16 cellular contexts compared by ENCODE assay signal in the genomic region with DNA sequence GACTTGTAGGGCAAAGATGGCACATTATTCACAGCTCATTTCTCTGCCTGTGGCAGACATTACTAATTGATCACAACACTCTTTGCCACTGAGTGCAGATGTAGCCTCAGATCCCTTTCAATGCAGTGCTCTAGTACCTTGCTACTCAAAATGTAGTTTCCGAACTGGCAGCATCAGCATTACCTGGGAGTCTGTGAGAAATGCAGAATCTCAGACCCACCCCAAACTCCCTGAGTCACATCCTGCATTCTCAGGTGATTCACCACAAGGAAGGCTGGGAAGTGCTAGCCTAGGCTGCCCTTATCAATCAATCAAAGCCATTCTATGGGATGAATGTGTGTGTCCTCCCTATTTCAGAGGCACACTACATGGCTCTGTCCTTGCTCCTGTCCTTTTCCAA. TPM values are rescaled to one million over a fixed set of nuclear protein-coding genes. Genes with fewer than 3 reads are reported as not detected.
A peak's percentile ranks its signal among the peaks of the same experiment; 100 is the strongest.
DNase-seq lines count a peak whose midpoint lies in the region; ATAC-seq, FAIRE-seq and TF ChIP-seq lines count a peak whose summit lies in the region.
"Had no signal": no experiment of that assay in that cellular context is flagged by ENCODE, and none has a peak within 500 bp of the region (broad histone marks: within the 10 kb centered on the region; RNA-seq: fewer than 3 reads in every experiment).

No MANE protein-coding gene starts in this region.

- H3K4me1 ChIP-seq in GM23338 (ENCODE audit: insufficient read depth) (no peaks in the 10 kb centered on the region; the same call in 1 of the 2 replicates), mucosa of descending colon (ENCODE audit: low read depth) (no peaks in the 10 kb centered on the region), vagina (peaks cover 6% of the 10 kb centered on the region)

- no peaks in the 10 kb centered on the region for H3K27me3 ChIP-seq in GM23338 (ENCODE audit: insufficient read depth)
- no peaks in the 10 kb centered on the region for H3K27me3 ChIP-seq in bronchial epithelial cell (ENCODE audit: control insufficient read depth, insufficient read depth, low read length)
- no peaks in the 10 kb centered on the region for H3K27me3 ChIP-seq in vagina

- no peaks in the 10 kb centered on the region; the same call in 2 of the 3 replicates for H3K9me3 Mint-ChIP-seq in GM23338
- H3K9me3 Mint-ChIP-seq: type B pancreatic cell had no signal

- H3K27ac Mint-ChIP-seq in GM23338 (no peak overlapping the region; the same call in 1 of the 2 replicates), T-helper 17 cell (no peak overlapping the region)
- H3K27ac Mint-ChIP-seq: B cell, type B pancreatic cell had no signal

- H2AFZ ChIP-seq in GM23338: peak overlapping the region; percentile 56; the same call in 1 of the 2 replicates

- DNase-seq in GM23338 (ENCODE audit: low spot score) (peak; percentile 28), NCI-H460 (ENCODE audit: extremely low read depth, low read depth) (peak; percentile 66), bronchial epithelial cell (ENCODE audit: low read depth) (peak; percentile 99), mucosa of descending colon (no peak), SKM-1 (lab: John Stamatoyannopoulos, UW; ENCODE audit: unreplicated experiment) (no peak), vagina (ENCODE audit: extremely low spot score in 2 of 2) (no peak), T-helper 17 cell (no peak)
- DNase-seq: activated naive CD4-positive, alpha-beta T cell treated with anti-CD3 and anti-CD28 coated beads, Interleukin-2, amount 50 U/mL, for 16 hours; caudate nucleus; DND-41; NCI-H2081; stimulated activated CD4-positive, alpha-beta T cell treated with anti-CD3 and anti-CD28 coated beads, Interleukin-2, amount 100 ng/mL, for 24 hours had no signal

- no peaks in the 10 kb centered on the region for H3K36me3 ChIP-seq in GM23338 (ENCODE audit: insufficient read depth)
- no peaks in the 10 kb centered on the region for H3K36me3 ChIP-seq in bronchial epithelial cell (ENCODE audit: control insufficient read depth, insufficient read depth, low read length)
- H3K36me3 ChIP-seq in mucosa of descending colon (ENCODE audit: low read depth): no peaks in the 10 kb centered on the region
- no peaks in the 10 kb centered on the region for H3K36me3 ChIP-seq in vagina

- no peak for TF ChIP-seq CTCF in GM23338 (conservative IDR thresholded peaks at IDR 0.05; ENCODE audit: low read depth in 2 of 2)
- no peak for TF ChIP-seq CTCF in bronchial epithelial cell (IDR thresholded peaks at IDR 0.05; ENCODE audit: insufficient read depth, low read length, severe bottlenecking)
- no peak for TF ChIP-seq CTCF in mucosa of descending colon (IDR thresholded peaks at IDR 0.05)
- TF ChIP-seq CTCF in vagina (IDR thresholded peaks at IDR 0.05): no peak

- intact Hi-C loops in mucosa of descending colon (cut with DNase I, micrococcal nuclease): no loop called here
- intact Hi-C loops in vagina (cut with DNase I): no loop called here

- H3K9me3 ChIP-seq in mucosa of descending colon (no peaks in the 10 kb centered on the region), vagina (no peaks in the 10 kb centered on the region), T-helper 17 cell (ENCODE audit: control insufficient read depth, low read length, poor library complexity, severe bottlenecking) (no peaks in the 10 kb centered on the region)

- H3F3A ChIP-seq in GM23338 (replicated peaks; ENCODE audit: low read depth): no peaks in the 10 kb centered on the region

- peak; percentile 94 for FAIRE-seq in bronchial epithelial cell (lab: Jason Lieb, UNC)
- FAIRE-seq: GM19239 had no signal

- H3K4me1 Mint-ChIP-seq in GM23338 (peaks cover 5% of the 10 kb centered on the region; the same call in 1 of the 3 replicates), T-helper 17 cell (peaks cover 12% of the 10 kb centered on the region)

- ATAC-seq in GM23338 (peak; percentile 32; the same call in 2 of the 3 replicates), mucosa of descending colon (peak; percentile 44), HG03439 (IDR thresholded peaks at IDR 0.05; ENCODE audit: unreplicated experiment) (no peak), T-helper 17 cell (no peak)

- H3K4me3 Mint-ChIP-seq in GM23338 (no peak overlapping the region), T-helper 17 cell (no peak overlapping the region)
- H3K4me3 Mint-ChIP-seq: B cell, type B pancreatic cell had no signal

- H3K4me2 ChIP-seq in GM23338: no peak overlapping the region

- H3K27me3 Mint-ChIP-seq in GM23338 (ENCODE audit: insufficient read depth, low read depth, poor library complexity): peaks cover 2% of the 10 kb centered on the region
- H3K27me3 Mint-ChIP-seq in T-helper 17 cell: no peaks in the 10 kb centered on the region
- H3K27me3 Mint-ChIP-seq: B cell, type B pancreatic cell had no signal

- H4K20me1 ChIP-seq in GM23338 (replicated peaks; ENCODE audit: insufficient read depth): no peaks in the 10 kb centered on the region

- H3K36me3 Mint-ChIP-seq in GM23338 (ENCODE audit: low read depth) (no peaks in the 10 kb centered on the region), T-helper 17 cell (ENCODE audit: low read depth) (peaks cover 2% of the 10 kb centered on the region)
- H3K36me3 Mint-ChIP-seq: type B pancreatic cell had no signal

- H3K79me2 ChIP-seq in GM23338 (replicated peaks; ENCODE audit: insufficient read depth): no peaks in the 10 kb centered on the region

- H3K27ac ChIP-seq in GM23338 (ENCODE audit: low read depth) (no peak overlapping the region), vagina (no peak overlapping the region)

- no peak for TF ChIP-seq POLR2A in vagina (IDR thresholded peaks at IDR 0.05)

- H3K4me3 ChIP-seq in GM23338 (no peak overlapping the region), bronchial epithelial cell (ENCODE audit: low read depth, low read length) (no peak overlapping the region), mucosa of descending colon (no peak overlapping the region), vagina (no peak overlapping the region)

- no peaks in the 10 kb centered on the region for H3K9me2 ChIP-seq in GM23338 (ENCODE audit: insufficient read depth)

TF ChIP-seq in GM23338, 12 proteins besides CTCF, POLR2A, EP300 and RAD21:
- TF ChIP-seq STAT1 (IDR thresholded peaks at IDR 0.05; ENCODE audit: unreplicated experiment) (no peak), ZNF331 (CRISPR knock-in tag; IDR thresholded peaks at IDR 0.05; ENCODE audit: low read depth) (no peak), POLR2AphosphoS5 (IDR thresholded peaks at IDR 0.05; ENCODE audit: low read depth) (no peak), CREB1 (CRISPR knock-in tag; IDR thresholded peaks at IDR 0.05; ENCODE audit: low read depth) (no peak), NANOG (IDR thresholded peaks at IDR 0.05; ENCODE audit: borderline replicate concordance) (no peak)

RNA-seq across cellular contexts. Expression of gene TMEM230, which starts 51.7 kb away (rescaled TPM):
- 93.4 and 102 TPM in 2 replicates for total RNA-seq in GM23338 (2014; rRNA removed; shearing (Covaris generic))
- 110 and 113 TPM in 2 replicates for polyA plus RNA-seq in GM23338 (2016; fragmentation: Nextera tagmentation; extraction: Ambion mirVana)
- total RNA-seq in NCI-H460 (2014; rRNA removed; shearing (Covaris generic)): 169 and 183 TPM in 2 replicates
- polyA plus RNA-seq in NCI-H460 (2014; cell fraction: nucleus; rRNA removed): 65.8 and 71.3 TPM in 2 replicates
- total RNA-seq in bronchial epithelial cell: 45.5 and 51.6 TPM in 2 replicates
- 10 to 100 TPM; 66.2 to 76.2 (median 67.7) TPM for total RNA-seq in mucosa of descending colon
- 58.9 TPM for total RNA-seq in vagina
- total RNA-seq in T-helper 17 cell: 10 to 100 TPM; 49.9 to 50.5 TPM

RNA-seq across cellular contexts. Expression of gene PCNA, which starts 58.5 kb away (rescaled TPM):
- total RNA-seq in GM23338 (2014; rRNA removed; shearing (Covaris generic)): 413 and 428 TPM in 2 replicates
- polyA plus RNA-seq in GM23338 (2016; fragmentation: Nextera tagmentation; extraction: Ambion mirVana): 349 and 353 TPM in 2 replicates
- total RNA-seq in NCI-H460 (2014; rRNA removed; shearing (Covaris generic)): 145 and 157 TPM in 2 replicates
- polyA plus RNA-seq in NCI-H460 (2014; cell fraction: nucleus; rRNA removed): 280 and 293 TPM in 2 replicates
- total RNA-seq in bronchial epithelial cell: 43.7 and 60.8 TPM in 2 replicates
- 10 to 100 TPM; 43.4 to 91.1 (median 48.7) TPM for total RNA-seq in mucosa of descending colon
- 42.2 TPM for total RNA-seq in vagina
- total RNA-seq in T-helper 17 cell: 10 to 100 TPM; 29.3 to 35.4 TPM

RNA-seq across cellular contexts. Expression of gene SLC23A2, which starts 59.9 kb away (rescaled TPM):
- 13.6 and 20.2 TPM in 2 replicates for total RNA-seq in GM23338 (2014; rRNA removed; shearing (Covaris generic))
- polyA plus RNA-seq in GM23338 (2016; fragmentation: Nextera tagmentation; extraction: Ambion mirVana): 3.8 and 4.4 TPM in 2 replicates
- total RNA-seq in NCI-H460 (2014; rRNA removed; shearing (Covaris generic)): 17.5 and 20.5 TPM in 2 replicates
- 25.9 and 34.1 TPM in 2 replicates for polyA plus RNA-seq in NCI-H460 (2014; cell fraction: nucleus; rRNA removed)
- 6.8 and 7.6 TPM in 2 replicates for total RNA-seq in bronchial epithelial cell
- total RNA-seq in mucosa of descending colon: 10 to 100 TPM in 1 of 3 donors, 1 to 10 TPM in 2; 9.1 to 15.4 (median 9.4) TPM
- 14.7 TPM for total RNA-seq in vagina
- 10 to 100 TPM; 18.0 to 24.4 TPM for total RNA-seq in T-helper 17 cell

Comparison
In these comparisons a context has a peak if more than half of its experiments do, and no peak if none do; other contexts are left out.
1. ATAC-seq: peak in GM23338 (single experiment) and mucosa of descending colon (single experiment); none in HG03439 (single experiment) and T-helper 17 cell (single experiment).
2. DNase-seq: peak in GM23338 (single experiment), NCI-H460 (single experiment) and bronchial epithelial cell (single experiment); none in mucosa of descending colon (0 of 3), SKM-1 (single experiment), vagina (0 of 2) and T-helper 17 cell (0 of 3).